In the genomic region with DNA sequence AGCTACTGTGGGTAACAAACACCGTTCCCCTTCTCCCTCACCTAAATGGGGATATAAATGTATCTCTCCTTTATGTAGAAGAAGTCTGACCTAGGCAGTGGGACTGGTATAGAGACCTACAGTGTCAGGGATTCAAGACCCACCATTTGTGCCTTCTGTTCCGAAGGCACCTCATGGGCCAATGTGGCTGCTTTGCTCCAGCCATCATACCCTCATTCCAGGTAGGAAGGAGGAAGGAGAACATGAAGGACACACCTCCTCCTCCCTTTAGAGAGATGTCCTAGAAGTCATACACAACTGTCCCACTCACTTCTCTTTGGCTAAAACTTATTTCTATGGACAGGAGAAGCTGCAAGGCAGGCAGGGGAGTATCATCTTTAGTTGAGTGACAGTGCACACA, we compare ENCODE assay signal across 17 cellular contexts.
"Had no signal": no experiment of that assay in that cellular context is flagged by ENCODE, and none has a peak within 500 bp of the region (broad histone marks: within the 10 kb centered on the region; RNA-seq: fewer than 3 reads in every experiment).

No MANE protein-coding gene starts in this region.

- H3K4me3 ChIP-seq: adrenal gland, lower lobe of right lung, smooth muscle cell, thyroid gland had no signal

- H3K9me3 ChIP-seq: adrenal gland, lower lobe of right lung, thyroid gland had no signal

- H3K36me3 Mint-ChIP-seq: natural killer cell; stimulated activated effector memory CD8-positive, alpha-beta T cell treated with anti-CD3 and anti-CD28 coated beads, Interleukin-12 subunit alpha, Interleukin-12 subunit beta, amount 100 ng/mL, for 72 hours had no signal

- DNase-seq: adrenal gland; cerebellar nuclear complex; cortex of kidney; erythroblast; foreskin melanocyte; islet precursor cell; lower lobe of right lung; natural killer cell; stimulated activated CD4-positive, alpha-beta T cell treated with anti-CD3 and anti-CD28 coated beads, Interleukin-4, amount 100 ng/mL, for 24 hours; thyroid gland had no signal

- H2AFZ ChIP-seq: parathyroid adenoma had no signal

- H3K27ac Mint-ChIP-seq: natural killer cell; stimulated activated effector memory CD8-positive, alpha-beta T cell treated with anti-CD3 and anti-CD28 coated beads, Interleukin-12 subunit alpha, Interleukin-12 subunit beta, amount 100 ng/mL, for 72 hours had no signal

- H3K9me3 Mint-ChIP-seq: natural killer cell; stimulated activated effector memory CD8-positive, alpha-beta T cell treated with anti-CD3 and anti-CD28 coated beads, Interleukin-12 subunit alpha, Interleukin-12 subunit beta, amount 100 ng/mL, for 72 hours had no signal

- H3K9ac ChIP-seq: parathyroid adenoma had no signal

- H3K4me1 ChIP-seq: adrenal gland, parathyroid adenoma had no signal

- H3K79me2 ChIP-seq: parathyroid adenoma had no signal

- FAIRE-seq: astrocyte, bronchial epithelial cell, endometrium, urothelium cell line had no signal

- H3K36me3 ChIP-seq: adrenal gland, lower lobe of right lung, thyroid gland had no signal

- H3K27ac ChIP-seq: lower lobe of right lung, parathyroid adenoma, thyroid gland had no signal

- H3K4me3 Mint-ChIP-seq: natural killer cell; stimulated activated effector memory CD8-positive, alpha-beta T cell treated with anti-CD3 and anti-CD28 coated beads, Interleukin-12 subunit alpha, Interleukin-12 subunit beta, amount 100 ng/mL, for 72 hours had no signal

- H3K4me2 ChIP-seq: smooth muscle cell had no signal

- H3K27me3 ChIP-seq: adrenal gland, thyroid gland had no signal
